In genomic region chr5:154367101-154367500, GRCh38 we compare ENCODE assay signal across 9 cellular contexts.
DNase-seq lines count a peak whose midpoint lies in the region; ATAC-seq and TF ChIP-seq lines count a peak whose summit lies in the region.
"Had no signal": no experiment of that assay in that cellular context is flagged by ENCODE, and none has a peak within 500 bp of the region (broad histone marks: within the 10 kb centered on the region; RNA-seq: fewer than 3 reads in every experiment).

No MANE protein-coding gene starts in this region.

- POLR2A ChIA-PET in activated CD4-positive, alpha-beta memory T cell treated with anti-CD3 and anti-CD28 coated beads for 36 hours (lab: Charles Lee) = no interaction called here
- POLR2A ChIA-PET in activated CD4-positive, alpha-beta memory T cell treated with anti-CD3 and anti-CD28 coated beads, Interleukin-2, amount 10 ng/mL, durations not matched to agents 7 days and 5 days (lab: Charles Lee) = no interaction called here

- no peaks in the 10 kb centered on the region for H3K36me3 ChIP-seq in suprapubic skin

- no peaks in the 10 kb centered on the region for H3K27me3 ChIP-seq in suprapubic skin

- CTCF ChIA-PET in activated CD4-positive, alpha-beta memory T cell treated with anti-CD3 and anti-CD28 coated beads for 36 hours (lab: Charles Lee) = no interaction called here
- CTCF ChIA-PET in activated CD4-positive, alpha-beta memory T cell treated with anti-CD3 and anti-CD28 coated beads, Interleukin-2, amount 10 ng/mL, durations not matched to agents 7 days and 5 days (lab: Charles Lee) = no interaction called here

- no peak for TF ChIP-seq CTCF in chondrocyte (IDR thresholded peaks at IDR 0.05)
- TF ChIP-seq CTCF in suprapubic skin (IDR thresholded peaks at IDR 0.05) = no peak

- H3K27ac ChIP-seq in suprapubic skin = peak overlapping the region; percentile 67

- TF ChIP-seq POLR2A in suprapubic skin (IDR thresholded peaks at IDR 0.05) = no peak

- H3K27me3 Mint-ChIP-seq in activated CD4-positive, alpha-beta memory T cell treated with anti-CD3 and anti-CD28 coated beads for 36 hours = no peaks in the 10 kb centered on the region
- no peaks in the 10 kb centered on the region for H3K27me3 Mint-ChIP-seq in activated CD4-positive, alpha-beta memory T cell treated with anti-CD3 and anti-CD28 coated beads, Interleukin-2, amount 10 ng/mL, durations not matched to agents 7 days and 5 days
- H3K27me3 Mint-ChIP-seq in chondrocyte (ENCODE audit: low read depth) = no peaks in the 10 kb centered on the region

- H3K4me1 ChIP-seq in suprapubic skin = peaks cover 39% of the 10 kb centered on the region

- WGBS in suprapubic skin = 100% methylated on average over 1 of the region's 1 CpG

- no peak overlapping the region for H3K4me3 ChIP-seq in suprapubic skin

- no peak overlapping the region for H3K4me3 Mint-ChIP-seq in activated CD4-positive, alpha-beta memory T cell treated with anti-CD3 and anti-CD28 coated beads for 36 hours
- no peak overlapping the region for H3K4me3 Mint-ChIP-seq in activated CD4-positive, alpha-beta memory T cell treated with anti-CD3 and anti-CD28 coated beads, Interleukin-2, amount 10 ng/mL, durations not matched to agents 7 days and 5 days
- no peak overlapping the region for H3K4me3 Mint-ChIP-seq in chondrocyte (ENCODE audit: unreplicated experiment)

- no peak for TF ChIP-seq EP300 in suprapubic skin (IDR thresholded peaks at IDR 0.05)

- ATAC-seq in HG03108 (IDR thresholded peaks at IDR 0.05; ENCODE audit: unreplicated experiment) = peak; percentile 59

- intact Hi-C loops in activated CD4-positive, alpha-beta memory T cell treated with anti-CD3 and anti-CD28 coated beads for 36 hours (cut with micrococcal nuclease) = no loop called here

- H3K9me3 Mint-ChIP-seq in activated CD4-positive, alpha-beta memory T cell treated with anti-CD3 and anti-CD28 coated beads for 36 hours = no peaks in the 10 kb centered on the region
- H3K9me3 Mint-ChIP-seq in activated CD4-positive, alpha-beta memory T cell treated with anti-CD3 and anti-CD28 coated beads, Interleukin-2, amount 10 ng/mL, durations not matched to agents 7 days and 5 days = no peaks in the 10 kb centered on the region
- H3K9me3 Mint-ChIP-seq in chondrocyte (ENCODE audit: low read depth) = no peaks in the 10 kb centered on the region

- no peak overlapping the region for H3K27ac Mint-ChIP-seq in activated CD4-positive, alpha-beta memory T cell treated with anti-CD3 and anti-CD28 coated beads for 36 hours
- no peak overlapping the region for H3K27ac Mint-ChIP-seq in activated CD4-positive, alpha-beta memory T cell treated with anti-CD3 and anti-CD28 coated beads, Interleukin-2, amount 10 ng/mL, durations not matched to agents 7 days and 5 days
- peak overlapping the region; percentile 96 for H3K27ac Mint-ChIP-seq in chondrocyte (ENCODE audit: unreplicated experiment)

- H3K4me1 Mint-ChIP-seq in activated CD4-positive, alpha-beta memory T cell treated with anti-CD3 and anti-CD28 coated beads for 36 hours (ENCODE audit: low read depth) = peaks cover 2% of the 10 kb centered on the region
- no peaks in the 10 kb centered on the region for H3K4me1 Mint-ChIP-seq in activated CD4-positive, alpha-beta memory T cell treated with anti-CD3 and anti-CD28 coated beads, Interleukin-2, amount 10 ng/mL, durations not matched to agents 7 days and 5 days
- peaks cover 89% of the 10 kb centered on the region for H3K4me1 Mint-ChIP-seq in chondrocyte (ENCODE audit: low read depth)

- H3K9me3 ChIP-seq in suprapubic skin = no peaks in the 10 kb centered on the region

- peak; percentile 16 for DNase-seq in activated CD4-positive, alpha-beta memory T cell treated with anti-CD3 and anti-CD28 coated beads for 36 hours
- no peak for DNase-seq in activated CD4-positive, alpha-beta memory T cell treated with anti-CD3 and anti-CD28 coated beads, Interleukin-2, amount 10 ng/mL, durations not matched to agents 7 days and 5 days
- DNase-seq in chondrocyte (ENCODE audit: low spot score) (no peak), suprapubic skin (ENCODE audit: low spot score in 2 of 2) (no peak), SKM-1 treated with dmso at 0.1 percent for 144 hours (lab: John Stamatoyannopoulos, UW; ENCODE audit: unreplicated experiment) (no peak)
- DNase-seq in stimulated activated naive CD4-positive, alpha-beta T cell treated with Interleukin-2 at 50 U/mL for 16 hours (lab: John Stamatoyannopoulos, UW) = no peak
- DNase-seq in stimulated activated CD4-positive, alpha-beta T cell treated with anti-CD3 and anti-CD28 coated beads, Interleukin-12 subunit alpha, Interleukin-12 subunit beta, amount 100 ng/mL, for 4 hours = no peak
- DNase-seq: activated CD4-positive, alpha-beta T cell treated with anti-CD3 and anti-CD28 coated beads, Interleukin-2, amount 50 U/mL, for 1 hour had no signal

- peaks cover 5% of the 10 kb centered on the region for H3K36me3 Mint-ChIP-seq in activated CD4-positive, alpha-beta memory T cell treated with anti-CD3 and anti-CD28 coated beads for 36 hours
- H3K36me3 Mint-ChIP-seq in activated CD4-positive, alpha-beta memory T cell treated with anti-CD3 and anti-CD28 coated beads, Interleukin-2, amount 10 ng/mL, durations not matched to agents 7 days and 5 days (ENCODE audit: low read depth) = no peaks in the 10 kb centered on the region
- peaks cover 11% of the 10 kb centered on the region for H3K36me3 Mint-ChIP-seq in chondrocyte (ENCODE audit: low read depth)
